Comparison of ENCODE assay signal across 19 cellular contexts in the genomic region with DNA sequence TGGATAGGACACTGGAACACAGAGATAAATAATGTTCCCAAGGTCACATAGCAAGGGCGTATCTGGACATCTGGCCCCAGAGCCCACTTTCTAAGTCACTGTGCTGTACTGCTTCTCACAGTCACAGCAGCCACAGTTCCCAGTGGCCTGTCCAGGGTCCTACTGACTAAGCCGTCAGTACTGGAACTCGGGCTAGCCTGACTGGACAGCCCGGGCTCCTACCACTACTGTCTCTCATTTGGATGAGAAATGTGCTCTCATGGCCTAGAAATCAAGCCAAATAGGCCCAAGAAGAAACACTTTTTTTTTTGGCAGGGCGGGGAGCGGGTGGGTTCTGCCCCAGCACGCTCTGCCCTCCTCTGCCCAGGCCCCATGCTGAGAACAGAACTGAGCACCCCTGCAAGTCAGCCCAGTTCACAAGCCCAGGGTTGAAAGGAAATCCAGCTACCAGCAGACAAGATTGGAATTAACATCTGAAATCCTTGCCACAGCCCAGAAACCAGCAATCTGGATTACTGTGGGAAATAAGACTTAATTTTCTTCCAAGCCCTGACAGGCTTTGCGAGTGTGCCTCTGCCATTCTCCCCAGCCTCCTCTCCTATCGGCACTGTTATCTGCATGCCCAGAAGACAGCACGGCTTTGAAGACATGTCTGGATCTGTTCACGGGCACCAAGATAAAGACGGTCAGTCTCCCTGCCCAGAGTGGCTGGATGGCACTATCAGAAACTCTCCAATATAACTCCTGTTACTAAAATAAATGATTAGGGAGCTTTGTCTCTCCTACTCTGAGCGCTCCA.
"Had no signal": no experiment of that assay in that cellular context is flagged by ENCODE, and none has a peak within 500 bp of the region (broad histone marks: within the 10 kb centered on the region; RNA-seq: fewer than 3 reads in every experiment).

No MANE protein-coding gene starts in this region.

- H3K4me3 ChIP-seq: adrenal gland, gastroesophageal sphincter, lung, prostate gland, tibial nerve had no signal

- H3K27ac Mint-ChIP-seq: activated CD4-positive, alpha-beta T cell treated with anti-CD3 and anti-CD28 coated beads, Interleukin-2, amount 10 ng/mL, durations not matched to agents 24 days and 14 days; activated T-helper 2 cell treated with anti-CD3 and anti-CD28 coated beads, Interferon-gamma antibody, Interleukin-2, Interleukin-4, amounts not matched to agents 10 μg/mL and 5 μg/mL and 100 μg/mL, durations not matched to agents 14 hours and 24 hours and 36 hours; dendritic cell treated with granulocyte-macrophage colony-stimulating factor and Interleukin-4, amounts not matched to agents 40 ng/mL and 50 ng/mL, for 4 days; effector memory CD8-positive, alpha-beta T cell; natural killer cell; T-cell; WTC11 had no signal

- H3K27ac ChIP-seq: epithelial cell of prostate, gastroesophageal sphincter, prostate gland, tibial nerve had no signal

- H3K4me3 Mint-ChIP-seq: activated CD4-positive, alpha-beta T cell treated with anti-CD3 and anti-CD28 coated beads, Interleukin-2, amount 10 ng/mL, durations not matched to agents 24 days and 14 days; dendritic cell treated with granulocyte-macrophage colony-stimulating factor and Interleukin-4, amounts not matched to agents 40 ng/mL and 50 ng/mL, for 4 days; effector memory CD8-positive, alpha-beta T cell; natural killer cell; T-cell; WTC11 had no signal

- H3K27me3 ChIP-seq: adrenal gland, gastroesophageal sphincter, tibial nerve had no signal

- H3K27me3 Mint-ChIP-seq: activated CD4-positive, alpha-beta T cell treated with anti-CD3 and anti-CD28 coated beads, Interleukin-2, amount 10 ng/mL, durations not matched to agents 24 days and 14 days had no signal

- H3K4me1 Mint-ChIP-seq: T-cell had no signal

- ATAC-seq: effector memory CD8-positive, alpha-beta T cell; gastroesophageal sphincter; natural killer cell; T-cell had no signal

- H3K9me3 Mint-ChIP-seq: activated CD4-positive, alpha-beta T cell treated with anti-CD3 and anti-CD28 coated beads, Interleukin-2, amount 10 ng/mL, durations not matched to agents 24 days and 14 days; activated T-helper 2 cell treated with anti-CD3 and anti-CD28 coated beads, Interferon-gamma antibody, Interleukin-2, Interleukin-4, amounts not matched to agents 10 μg/mL and 5 μg/mL and 100 μg/mL, durations not matched to agents 14 hours and 24 hours and 36 hours; dendritic cell treated with granulocyte-macrophage colony-stimulating factor and Interleukin-4, amounts not matched to agents 40 ng/mL and 50 ng/mL, for 4 days; effector memory CD8-positive, alpha-beta T cell; natural killer cell; T-cell had no signal

- H3K36me3 ChIP-seq: adrenal gland, gastroesophageal sphincter, prostate gland, tibial nerve had no signal

- H3K4me1 ChIP-seq: adrenal gland, gastroesophageal sphincter, prostate gland had no signal

- H3K36me3 Mint-ChIP-seq: natural killer cell, T-cell, WTC11 had no signal

- DNase-seq: activated CD4-positive, alpha-beta T cell treated with anti-CD3 and anti-CD28 coated beads, Interleukin-2, amount 10 ng/mL, durations not matched to agents 24 days and 14 days; activated naive CD4-positive, alpha-beta T cell treated with anti-CD3 and anti-CD28 coated beads, Interleukin-2, amount 50 U/mL, for 16 hours; effector memory CD8-positive, alpha-beta T cell; hippocampal formation; natural killer cell; occipital lobe; stimulated activated CD4-positive, alpha-beta T cell treated with anti-CD3 and anti-CD28 coated beads, Interleukin-15, amount 100 ng/mL, for 24 hours; stimulated activated CD4-positive, alpha-beta T cell treated with anti-CD3 and anti-CD28 coated beads, Interleukin-4, amount 100 ng/mL, for 24 hours; T-cell; T1000 had no signal

- H3K9me3 ChIP-seq: adrenal gland, gastroesophageal sphincter, prostate gland, tibial nerve had no signal
